Comparison of ENCODE assay signal across 1 cellular context in genomic region chr19:51354742-51355148, GRCh38.
A peak's percentile ranks its signal among the peaks of the same experiment; 100 is the strongest.
TF ChIP-seq lines count a peak whose summit lies in the region.

No MANE protein-coding gene starts in this region.

TF ChIP-seq in HepG2, 621 proteins besides CTCF, POLR2A, EP300 and RAD21 (continued from another document and continues in another):
- TF ChIP-seq ZBTB39 (CRISPR knock-in tag; IDR thresholded peaks at IDR 0.05) (no peak), ZNF775 (CRISPR knock-in tag; IDR thresholded peaks at IDR 0.05; ENCODE audit: borderline replicate concordance) (no peak), ZNF446 (CRISPR knock-in tag; IDR thresholded peaks at IDR 0.05) (no peak), ZNF281 (CRISPR knock-in tag; IDR thresholded peaks at IDR 0.05; ENCODE audit: borderline replicate concordance) (no peak; the same call in 1 of the 2 replicates), CCDC6 (CRISPR knock-in tag; IDR thresholded peaks at IDR 0.05) (no peak), ZNF577 (CRISPR knock-in tag; IDR thresholded peaks at IDR 0.05; ENCODE audit: borderline replicate concordance, low read depth) (no peak), MED1 (CRISPR knock-in tag; IDR thresholded peaks at IDR 0.05) (peak; percentile 92), FOXK1 (CRISPR knock-in tag; IDR thresholded peaks at IDR 0.05; ENCODE audit: borderline replicate concordance, low read depth) (no peak; the same call in 1 of the 2 replicates), BRF2 (CRISPR knock-in tag; IDR thresholded peaks at IDR 0.05) (no peak), IRX3 (CRISPR knock-in tag; IDR thresholded peaks at IDR 0.05; ENCODE audit: borderline replicate concordance, low read depth) (no peak), HES4 (CRISPR knock-in tag; IDR thresholded peaks at IDR 0.05; ENCODE audit: borderline replicate concordance) (no peak), SOX6 (IDR thresholded peaks at IDR 0.05) (no peak), SOX6 (CRISPR knock-in tag; IDR thresholded peaks at IDR 0.05) (peak; percentile 98), GMEB2 (CRISPR knock-in tag; IDR thresholded peaks at IDR 0.05; ENCODE audit: low read depth) (no peak), TBL1XR1 (IDR thresholded peaks at IDR 0.05; ENCODE audit: borderline replicate concordance, low read length, partially characterized antibody) (no peak), IRF2 (CRISPR knock-in tag; IDR thresholded peaks at IDR 0.05) (peak; percentile 21; the same call in 1 of the 2 replicates), ZNF562 (CRISPR knock-in tag; IDR thresholded peaks at IDR 0.05; ENCODE audit: borderline replicate concordance) (no peak), ZSCAN20 (CRISPR knock-in tag; IDR thresholded peaks at IDR 0.05; ENCODE audit: borderline replicate concordance) (no peak), ZNF776 (CRISPR knock-in tag; IDR thresholded peaks at IDR 0.05) (no peak), ZNF547 (CRISPR knock-in tag; IDR thresholded peaks at IDR 0.05) (no peak), MATR3 (CRISPR knock-in tag; IDR thresholded peaks at IDR 0.05) (no peak), ZNF235 (CRISPR knock-in tag; IDR thresholded peaks at IDR 0.05; ENCODE audit: borderline replicate concordance) (no peak), ZNF234 (CRISPR knock-in tag; conservative IDR thresholded peaks at IDR 0.05) (no peak), ZGPAT (CRISPR knock-in tag; IDR thresholded peaks at IDR 0.05) (peak; percentile 71; the same call in 1 of the 2 replicates), MTERF4 (CRISPR knock-in tag; IDR thresholded peaks at IDR 0.05) (no peak), ZNF329 (CRISPR knock-in tag; IDR thresholded peaks at IDR 0.05; ENCODE audit: low read depth) (no peak), HNRNPLL (IDR thresholded peaks at IDR 0.05; ENCODE audit: low read depth, low read length, poor library complexity, severe bottlenecking) (no peak), ZNF557 (CRISPR knock-in tag; IDR thresholded peaks at IDR 0.05) (no peak), ZNF691 (CRISPR knock-in tag; IDR thresholded peaks at IDR 0.05; ENCODE audit: borderline replicate concordance, low read depth) (no peak), ZEB1 (IDR thresholded peaks at IDR 0.05; ENCODE audit: insufficient replicate concordance, low read depth) (no peak), ESRRA (CRISPR knock-in tag; IDR thresholded peaks at IDR 0.05; ENCODE audit: low read depth) (no peak), RARG (CRISPR knock-in tag; IDR thresholded peaks at IDR 0.05; ENCODE audit: low read depth) (no peak), FOXO1 (CRISPR knock-in tag; IDR thresholded peaks at IDR 0.05) (peak; percentile 71), ZNF800 (CRISPR knock-in tag; IDR thresholded peaks at IDR 0.05) (no peak), ETS1 (CRISPR knock-in tag; IDR thresholded peaks at IDR 0.05) (no peak), ZNF597 (CRISPR knock-in tag; IDR thresholded peaks at IDR 0.05) (no peak), SALL1 (CRISPR knock-in tag; IDR thresholded peaks at IDR 0.05) (peak; percentile 85), STAT5B (CRISPR knock-in tag; IDR thresholded peaks at IDR 0.05) (no peak), ZFP82 (CRISPR knock-in tag; IDR thresholded peaks at IDR 0.05; ENCODE audit: borderline replicate concordance) (no peak), ZNF275 (CRISPR knock-in tag; IDR thresholded peaks at IDR 0.05; ENCODE audit: borderline replicate concordance) (no peak), ZNF503 (CRISPR knock-in tag; IDR thresholded peaks at IDR 0.05) (peak; percentile 93), ONECUT2 (CRISPR knock-in tag; IDR thresholded peaks at IDR 0.05) (0 out of 2 replicates have a peak, but pooled peaks have one; percentile 25), DNMT1 (CRISPR knock-in tag; IDR thresholded peaks at IDR 0.05) (no peak), BATF2 (CRISPR knock-in tag; IDR thresholded peaks at IDR 0.05) (no peak), NFE2L2 (IDR thresholded peaks at IDR 0.05; ENCODE audit: low read length) (no peak)
